2 cellular contexts compared by ENCODE assay signal in genomic region chr2:112027767-112028166, GRCh38.
TF ChIP-seq lines count a peak whose summit lies in the region.

No MANE protein-coding gene starts in this region.

TF ChIP-seq in HepG2, 621 proteins besides CTCF, POLR2A, EP300 and RAD21:
- no peak for TF ChIP-seq SUZ12 (IDR thresholded peaks at IDR 0.05; ENCODE audit: low read depth, low read length)
- peak; percentile 24; the same call in 1 of the 2 replicates for TF ChIP-seq ZBTB40 (IDR thresholded peaks at IDR 0.05)
- peak; percentile 75 for TF ChIP-seq ZBTB40 (CRISPR knock-in tag; IDR thresholded peaks at IDR 0.05)

TF ChIP-seq in K562, 482 proteins besides CTCF, POLR2A, EP300 and RAD21:
- TF ChIP-seq ZNF324 (CRISPR knock-in tag; IDR thresholded peaks at IDR 0.05) (no peak), ZBTB40 (IDR thresholded peaks at IDR 0.05) (peak; percentile 93), ZBTB40 (CRISPR knock-in tag; IDR thresholded peaks at IDR 0.05) (peak; percentile 80), NRF1 (conservative IDR thresholded peaks at IDR 0.05 in 1 of 2, IDR thresholded peaks at IDR 0.05 in 1 of 2) (no peak), ZNF431 (CRISPR knock-in tag; IDR thresholded peaks at IDR 0.05) (peak; percentile 79; the same call in 1 of the 2 replicates)
